In genomic region chr1:6007318-6008083, GRCh38 we compare ENCODE assay signal across 17 cellular contexts. TPM values are rescaled to one million over a fixed set of nuclear protein-coding genes. Genes with fewer than 3 reads are reported as not detected.
A peak's percentile ranks its signal among the peaks of the same experiment; 100 is the strongest.
DNase-seq lines count a peak whose midpoint lies in the region; ATAC-seq and TF ChIP-seq lines count a peak whose summit lies in the region.
"Had no signal": no experiment of that assay in that cellular context is flagged by ENCODE, and none has a peak within 500 bp of the region (broad histone marks: within the 10 kb centered on the region; RNA-seq: fewer than 3 reads in every experiment).

No MANE protein-coding gene starts in this region.

- H3K4me1 ChIP-seq in left lung = peaks cover 0 to 7% of the 10 kb centered on the region in 2 donors

- DNase-seq in AG20443 (ENCODE audit: low spot score) (peak; percentile 67), cardiac fibroblast (ENCODE audit: low read depth in 2 of 2) (peak; percentile 44 to 64), left lung (peak; percentile 27 to 81), HK-2 (ENCODE audit: unreplicated experiment) (no peak), NCI-H748 treated with DMSO at 0.1 percent for 48 hours (lab: John Stamatoyannopoulos, UW) (no peak), NCI-H345 treated with DMSO at 0.1 percent for 48 hours (lab: John Stamatoyannopoulos, UW; ENCODE audit: unreplicated experiment) (no peak), NCI-H187 treated with DMSO at 0.1 percent for 48 hours (lab: John Stamatoyannopoulos, UW) (no peak)
- DNase-seq: activated gamma-delta T cell treated with Interleukin-2 at 50 U/mL for 16 hours; BE2C; MG63; NCI-H510A treated with DMSO at 0.1 percent for 48 hours; RPMI8226; stimulated activated CD4-positive, alpha-beta T cell treated with anti-CD3 and anti-CD28 coated beads, Interleukin-15, amount 100 ng/mL, for 24 hours had no signal

- H3K9me3 ChIP-seq in left lung = no peaks in the 10 kb centered on the region
- H3K9me3 ChIP-seq: BE2C, MG63, neutrophil had no signal

- H3K36me3 ChIP-seq in left lung = no peaks in the 10 kb centered on the region
- H3K36me3 ChIP-seq: BE2C, MG63 had no signal

- no peaks in the 10 kb centered on the region for H3K27me3 ChIP-seq in left lung
- H3K27me3 ChIP-seq: BE2C, MG63, neutrophil had no signal

- no peak overlapping the region for H3K27ac ChIP-seq in left lung
- H3K27ac ChIP-seq: coronary artery, HL-60, neutrophil had no signal

- intact Hi-C loops in left lung (cut with DNase I) = no loop called here

- peak; percentile 61 for ATAC-seq in HG03354 (IDR thresholded peaks at IDR 0.05; ENCODE audit: poor library complexity, severe bottlenecking, unreplicated experiment)
- ATAC-seq in left lung = peak; percentile 58

- H3K4me3 ChIP-seq in cardiac fibroblast (replicated peaks in 1 of 2; ENCODE audit: low read depth in 2 of 2, low read length in 2 of 2) (no peak overlapping the region), left lung (no peak overlapping the region)
- H3K4me3 ChIP-seq: coronary artery, MG63 had no signal

- TF ChIP-seq CTCF in cardiac fibroblast (IDR thresholded peaks at IDR 0.05; ENCODE audit: low read depth, low read length) (no peak), left lung (IDR thresholded peaks at IDR 0.05) (no peak)

RNA-seq across cellular contexts. Expression of gene NPHP4, which starts 15.3 kb away (rescaled TPM):
- total RNA-seq in left lung = 10 to 100 TPM; 13.4 to 16.4 TPM

RNA-seq across cellular contexts. Expression of gene KCNAB2, which starts 38.2 kb away (rescaled TPM):
- 10 to 100 TPM; 35.6 to 82.5 TPM for total RNA-seq in left lung

Comparison
In these comparisons a context has a peak if more than half of its experiments do, and no peak if none do; other contexts are left out.
1. DNase-seq: peak in AG20443 (single experiment), cardiac fibroblast (2 of 2) and left lung (2 of 2); none in HK-2 (single experiment), NCI-H748 treated with DMSO at 0.1 percent for 48 hours (single experiment), NCI-H345 treated with DMSO at 0.1 percent for 48 hours (single experiment) and NCI-H187 treated with DMSO at 0.1 percent for 48 hours (single experiment).